ENCODE assay signal across 20 cellular contexts in the genomic region with DNA sequence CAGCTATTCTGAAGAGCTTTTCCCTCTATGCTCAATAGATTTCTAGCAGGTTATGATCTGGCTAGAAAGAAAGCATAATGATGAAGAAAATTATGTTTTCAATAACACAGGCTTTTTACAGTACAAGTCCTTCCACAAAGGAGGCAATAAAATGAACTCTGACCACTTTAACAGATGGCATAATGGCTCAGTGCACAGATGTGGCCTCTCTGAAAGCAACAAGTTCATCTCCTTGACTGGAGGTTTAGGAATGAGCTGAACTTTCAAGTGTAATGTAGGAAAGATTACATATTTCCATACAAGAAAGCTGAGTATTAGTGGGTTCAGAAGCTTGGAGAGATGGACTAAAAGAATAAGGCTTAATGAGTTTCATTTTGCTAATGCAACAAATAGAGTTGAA.
"Had no signal": no experiment of that assay in that cellular context is flagged by ENCODE, and none has a peak within 500 bp of the region (broad histone marks: within the 10 kb centered on the region; RNA-seq: fewer than 3 reads in every experiment).

No MANE protein-coding gene starts in this region.

- H3K4me1 ChIP-seq: esophagus squamous epithelium, prostate gland, thyroid gland had no signal

- H3K4me3 ChIP-seq: coronary artery, esophagus squamous epithelium, heart right ventricle, lung, ovary, prostate gland, thyroid gland had no signal

- H3K27me3 ChIP-seq: esophagus squamous epithelium, heart right ventricle, ovary, thyroid gland had no signal

- H3K27ac ChIP-seq: coronary artery, esophagus squamous epithelium, heart right ventricle, ovary, prostate gland, thyroid gland had no signal

- H3K9me3 ChIP-seq: esophagus squamous epithelium, heart right ventricle, ovary, prostate gland, thyroid gland had no signal

- H3K36me3 ChIP-seq: esophagus squamous epithelium, heart right ventricle, ovary, prostate gland, thyroid gland had no signal

- ATAC-seq: activated T-helper 17 cell treated with anti-CD3 and anti-CD28 coated beads, Interleukin-2, amount 50 U/mL, for 72 hours; heart right ventricle; naive thymus-derived CD8-positive, alpha-beta T cell had no signal

- DNase-seq: activated CD4-positive, alpha-beta T cell treated with anti-CD3 and anti-CD28 coated beads, Interleukin-2, amount 50 U/mL, for 4 hours; activated CD8-positive, alpha-beta memory T cell treated with anti-CD3 and anti-CD28 coated beads for 24 hours; activated CD8-positive, alpha-beta memory T cell treated with anti-CD3 and anti-CD28 coated beads, Interleukin-2, amount 50 U/mL, for 4 hours; activated naive CD4-positive, alpha-beta T cell treated with anti-CD3 and anti-CD28 coated beads for 36 hours; activated naive CD8-positive, alpha-beta T cell treated with anti-CD3 and anti-CD28 coated beads, Interleukin-2, amount 10 ng/mL, durations not matched to agents 7 days and 5 days; activated T-cell treated with anti-CD3 and anti-CD28 coated beads, Interleukin-2, amount 50 U/mL, for 24 hours; amniotic stem cell; endodermal cell; esophagus squamous epithelium; heart right ventricle; naive thymus-derived CD8-positive, alpha-beta T cell; ovary; stimulated activated CD4-positive, alpha-beta T cell treated with anti-CD3 and anti-CD28 coated beads, Interleukin-12 subunit alpha, Interleukin-12 subunit beta, amount 100 ng/mL, for 4 hours; substantia nigra; T1000; thyroid gland had no signal
